30 cellular contexts compared by ENCODE assay signal in the genomic region with DNA sequence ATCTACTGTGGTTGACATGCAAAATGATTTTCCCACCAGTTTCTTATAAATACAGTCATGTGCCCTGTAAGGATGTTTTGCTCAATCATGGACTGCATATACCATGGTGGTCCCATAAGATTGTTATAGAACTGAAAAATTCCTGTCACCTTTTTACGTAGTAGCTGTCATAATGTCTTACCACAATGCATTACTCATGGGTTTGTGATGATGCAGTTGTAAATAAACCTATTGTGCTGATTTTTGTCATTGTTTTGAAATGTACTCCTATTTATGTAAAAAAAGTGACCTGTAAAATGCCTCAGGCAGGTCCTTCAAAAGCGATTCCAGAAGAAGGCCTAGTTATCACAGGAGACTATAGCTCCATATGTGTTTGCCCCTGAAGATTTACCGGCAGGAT.
"Had no signal": no experiment of that assay in that cellular context is flagged by ENCODE, and none has a peak within 500 bp of the region (broad histone marks: within the 10 kb centered on the region; RNA-seq: fewer than 3 reads in every experiment).

No MANE protein-coding gene starts in this region.

- H3K36me3 ChIP-seq: ovary, spleen, suprapubic skin, tibial artery, transverse colon, vagina had no signal

- H3K9ac ChIP-seq: parathyroid adenoma had no signal

- H3K4me2 ChIP-seq: smooth muscle cell had no signal

- H3K4me1 ChIP-seq: parathyroid adenoma, spleen, suprapubic skin, testis, tibial artery, transverse colon, vagina had no signal

- H3K9me3 ChIP-seq: ovary, psoas muscle, suprapubic skin, testis, tibial artery, transverse colon, vagina had no signal

- H3K27ac ChIP-seq: ovary, parathyroid adenoma, psoas muscle, skin epidermis, spleen, suprapubic skin, testis, tibial artery, transverse colon, vagina had no signal

- H2AFZ ChIP-seq: parathyroid adenoma had no signal

- DNase-seq: naive B cell; naive thymus-derived CD8-positive, alpha-beta T cell; nephron progenitor cell; occipital lobe; ovary; posterior cingulate gyrus; psoas muscle; right cardiac atrium; spleen; stimulated activated CD4-positive, alpha-beta T cell treated with anti-CD3 and anti-CD28 coated beads, Interleukin-12 subunit alpha, Interleukin-12 subunit beta, amount 100 ng/mL, for 4 hours; stimulated activated CD4-positive, alpha-beta T cell treated with anti-CD3 and anti-CD28 coated beads, Interleukin-1b, Interleukin-23, amount 100 ng/mL, for 48 hours; stimulated activated CD4-positive, alpha-beta T cell treated with anti-CD3 and anti-CD28 coated beads, Interleukin-4, amount 100 ng/mL, for 1 hour; stimulated activated CD4-positive, alpha-beta T cell treated with anti-CD3 and anti-CD28 coated beads, Interleukin-4, amount 100 ng/mL, for 4 hours; stimulated activated CD8-positive, alpha-beta memory T cell treated with anti-CD3 and anti-CD28 coated beads, Interleukin-4, amount 100 ng/mL, for 48 hours; stimulated activated naive CD4-positive, alpha-beta T cell; stimulated activated naive CD8-positive, alpha-beta T cell treated with anti-CD3 and anti-CD28 coated beads, Interleukin-15, amount 100 ng/mL, for 72 hours; stimulated activated naive CD8-positive, alpha-beta T cell treated with anti-CD3 and anti-CD28 coated beads, Interleukin-15, Interleukin-2, amounts not matched to agents 100 U/mL and 50 U/mL, for 24 hours; substantia nigra; testis; tibial artery; transverse colon had no signal

- ATAC-seq: naive thymus-derived CD8-positive, alpha-beta T cell; natural killer cell treated with Interleukin-12 subunit alpha and Interleukin-12 subunit beta and Interleukin-15 and Interleukin-18, amount 100 ng/mL, for 72 hours; psoas muscle; right cardiac atrium; sciatic nerve; stimulated activated memory B cell treated with anti-CD40 and anti-IgM and Interleukin-4, amounts not matched to agents 10 μg/mL and 1 μg/mL and 100 μg/mL, for 72 hours; stimulated activated naive CD8-positive, alpha-beta T cell treated with anti-CD3 and anti-CD28 coated beads, Interleukin-15, amount 100 ng/mL, for 72 hours; stimulated activated naive CD8-positive, alpha-beta T cell treated with anti-CD3 and anti-CD28 coated beads, Interleukin-15, Interleukin-2, amounts not matched to agents 100 U/mL and 50 U/mL, for 24 hours had no signal

- FAIRE-seq: urothelium cell line had no signal

- H3K27me3 ChIP-seq: ovary, spleen, suprapubic skin, testis, tibial artery, transverse colon, vagina had no signal

- H3K4me3 ChIP-seq: ovary, psoas muscle, skin epidermis, smooth muscle cell, spleen, suprapubic skin, testis, tibial artery, transverse colon, vagina had no signal

- H3K79me2 ChIP-seq: parathyroid adenoma had no signal
